ENCODE assay signal across 8 cellular contexts in the genomic region with DNA sequence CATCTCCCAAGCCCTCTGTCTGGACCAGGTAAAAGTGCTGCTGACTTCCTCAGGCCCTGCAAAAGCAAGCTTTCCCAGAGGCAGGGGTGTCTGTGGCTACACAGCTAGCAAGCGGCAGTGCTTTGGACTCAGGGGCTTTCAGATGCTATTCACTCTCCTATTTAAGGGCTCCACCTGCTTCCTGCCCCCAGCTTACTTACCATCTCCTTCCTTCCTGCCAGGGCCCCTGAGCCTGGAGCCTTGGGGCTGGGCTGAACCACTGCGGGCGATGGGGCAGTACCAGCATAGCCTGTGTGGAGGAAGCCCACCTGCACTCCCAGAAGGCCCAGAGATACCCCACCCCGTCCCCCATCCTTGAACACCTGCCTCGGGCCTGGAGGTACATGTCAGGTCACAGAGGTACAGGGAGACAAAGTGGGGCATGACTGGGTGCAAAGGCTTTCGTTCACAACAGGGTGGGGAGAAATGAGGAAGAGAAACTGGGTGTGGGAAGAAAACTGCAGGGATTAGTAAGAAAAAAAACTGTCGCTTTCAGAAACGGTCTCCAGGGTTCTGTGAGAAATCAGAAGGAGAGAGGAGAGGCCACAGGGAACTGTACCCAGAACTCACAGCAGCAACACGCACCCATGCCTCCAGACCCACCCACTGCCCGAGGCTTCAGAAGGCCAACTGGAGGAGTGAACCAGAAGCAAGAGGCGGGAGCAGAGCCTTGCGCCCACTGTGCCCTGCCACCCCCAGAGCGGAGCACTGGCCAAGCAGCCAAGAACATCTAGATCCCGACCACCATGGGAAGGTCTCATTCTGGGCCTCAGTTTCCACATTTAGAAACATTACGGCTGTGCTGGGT. TPM values are rescaled to one million over a fixed set of nuclear protein-coding genes. Genes with fewer than 3 reads are reported as not detected.
A peak's percentile ranks its signal among the peaks of the same experiment; 100 is the strongest.
DNase-seq lines count a peak whose midpoint lies in the region; ATAC-seq, FAIRE-seq and TF ChIP-seq lines count a peak whose summit lies in the region.

No MANE protein-coding gene starts in this region.

- H3K27me3 ChIP-seq in lower lobe of right lung (ENCODE audit: low read depth) = no peaks in the 10 kb centered on the region

- no peak for DNase-seq in A549 (ENCODE audit: low read depth in 1 of 2, low spot score in 1 of 2)
- DNase-seq in UCSD-AML1 (lab: John Stamatoyannopoulos, UW; ENCODE audit: unreplicated experiment) = peak; percentile 73
- DNase-seq in lower lobe of right lung = peak; percentile 68
- no peak for DNase-seq in frontal cortex (ENCODE audit: low spot score in 2 of 2)
- no peak for DNase-seq in DMS53 treated with DMSO at 0.1 percent for 48 hours (lab: John Stamatoyannopoulos, UW; ENCODE audit: unreplicated experiment)
- no peak for DNase-seq in OCI-M2 (lab: John Stamatoyannopoulos, UW; ENCODE audit: unreplicated experiment)

- TF ChIP-seq POLR2A in A549 (IDR thresholded peaks at IDR 0.05; ENCODE audit: low read length) (no peak), GM18951 (IDR thresholded peaks at IDR 0.05; ENCODE audit: extremely low read depth, insufficient read depth, insufficient read length) (peak; percentile 49)

- 96% methylated on average over 13 of the region's 15 CpGs for WGBS in A549 (ENCODE audit: missing lambda C conversion rate)

- no peak for TF ChIP-seq EP300 in A549 (IDR thresholded peaks at IDR 0.05)

- H3K4me3 ChIP-seq in A549 (no peak overlapping the region), lower lobe of right lung (no peak overlapping the region)

- H3K9me3 ChIP-seq in A549 (peaks cover 6% of the 10 kb centered on the region; the same call in 1 of the 3 replicates), lower lobe of right lung (no peaks in the 10 kb centered on the region)

- intact Hi-C loops in lower lobe of right lung (cut with DNase I) = no loop called here

- no peak for FAIRE-seq in A549 (lab: Jason Lieb, UNC)
- FAIRE-seq in frontal cortex (lab: Jason Lieb, UNC) = no peak

- TF ChIP-seq RAD21 in A549 (conservative IDR thresholded peaks at IDR 0.05 in 1 of 2, IDR thresholded peaks at IDR 0.05 in 1 of 2) = no peak

- H3K4me1 ChIP-seq in A549 (peaks cover 65% of the 10 kb centered on the region), lower lobe of right lung (peaks cover 80% of the 10 kb centered on the region)

- CTCF ChIA-PET in A549 (lab: Yijun Ruan, JAX) = interaction anchor here (0.9 to 5.2 kb wide), 6 partner anchors 7 to 72 kb away, joined by 3 to 62 read pairs (median 4); a partner anchor contains a TSS

- POLR2A ChIA-PET in A549 (lab: Yijun Ruan, JAX) = interaction anchor here (0.6 kb wide), 2 partner anchors 52 to 994 kb away, joined by 3 read pairs; a partner anchor contains a TSS

- H3K4me2 ChIP-seq in A549 = no peak overlapping the region

- no peak for ATAC-seq in A549
- ATAC-seq in HG03064 (IDR thresholded peaks at IDR 0.05; ENCODE audit: low read depth, unreplicated experiment) = peak; percentile 51
- peak in 1 of 2 donors; percentile 26 for ATAC-seq in lower lobe of right lung

- H3K36me3 ChIP-seq in lower lobe of right lung = peaks cover 46% of the 10 kb centered on the region

- H3K27ac ChIP-seq in A549 (peak overlapping the region; percentile 74 to 84), lower lobe of right lung (peak overlapping the region; percentile 78)

- in situ Hi-C loops in GM18951 (cut with MboI; ENCODE audit: low sequenced_read_pairs, unreplicated experiment) = loop anchor here (5.0 kb wide), 1 partner anchor 65 kb away; no protein-coding TSS in a partner anchor

- TF ChIP-seq CTCF in A549 (IDR thresholded peaks at IDR 0.05) = no peak
- no peak for TF ChIP-seq CTCF in lower lobe of right lung (IDR thresholded peaks at IDR 0.05)

TF ChIP-seq in A549, 52 proteins besides CTCF, POLR2A, EP300 and RAD21:
- TF ChIP-seq CEBPB (IDR thresholded peaks at IDR 0.05) = no peak
- TF ChIP-seq EHMT2 (IDR thresholded peaks at IDR 0.05; ENCODE audit: low read depth) = no peak
- TF ChIP-seq FOSL2 (IDR thresholded peaks at IDR 0.05) = no peak
- no peak for TF ChIP-seq FOSL2 (CRISPR knock-in tag; IDR thresholded peaks at IDR 0.05)
- TF ChIP-seq ESRRA (IDR thresholded peaks at IDR 0.05; ENCODE audit: borderline replicate concordance, low read length) = no peak
- no peak for TF ChIP-seq ZFP36 (IDR thresholded peaks at IDR 0.05; ENCODE audit: borderline replicate concordance, partially characterized antibody)
- TF ChIP-seq MAZ (IDR thresholded peaks at IDR 0.05; ENCODE audit: borderline replicate concordance, low read depth, low read length) = no peak
- TF ChIP-seq, protein P1, sequence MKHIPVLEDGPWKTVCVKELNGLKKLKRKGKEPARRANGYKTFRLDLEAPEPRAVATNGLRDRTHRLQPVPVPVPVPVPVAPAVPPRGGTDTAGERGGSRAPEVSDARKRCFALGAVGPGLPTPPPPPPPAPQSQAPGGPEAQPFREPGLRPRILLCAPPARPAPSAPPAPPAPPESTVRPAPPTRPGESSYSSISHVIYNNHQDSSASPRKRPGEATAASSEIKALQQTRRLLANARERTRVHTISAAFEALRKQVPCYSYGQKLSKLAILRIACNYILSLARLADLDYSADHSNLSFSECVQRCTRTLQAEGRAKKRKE (CRISPR knock-in tag; IDR thresholded peaks at IDR 0.05; ENCODE audit: low read depth) = no peak
- no peak for TF ChIP-seq FOSB (CRISPR knock-in tag; IDR thresholded peaks at IDR 0.05)
- no peak for TF ChIP-seq NR3C1 (IDR thresholded peaks at IDR 0.05)
- TF ChIP-seq NFE2L2 (conservative IDR thresholded peaks at IDR 0.05; ENCODE audit: low read length) = no peak
- TF ChIP-seq, protein P2, sequence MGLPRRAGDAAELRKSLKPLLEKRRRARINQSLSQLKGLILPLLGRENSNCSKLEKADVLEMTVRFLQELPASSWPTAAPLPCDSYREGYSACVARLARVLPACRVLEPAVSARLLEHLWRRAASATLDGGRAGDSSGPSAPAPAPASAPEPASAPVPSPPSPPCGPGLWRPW (IDR thresholded peaks at IDR 0.05) = no peak
- TF ChIP-seq, protein P3, sequence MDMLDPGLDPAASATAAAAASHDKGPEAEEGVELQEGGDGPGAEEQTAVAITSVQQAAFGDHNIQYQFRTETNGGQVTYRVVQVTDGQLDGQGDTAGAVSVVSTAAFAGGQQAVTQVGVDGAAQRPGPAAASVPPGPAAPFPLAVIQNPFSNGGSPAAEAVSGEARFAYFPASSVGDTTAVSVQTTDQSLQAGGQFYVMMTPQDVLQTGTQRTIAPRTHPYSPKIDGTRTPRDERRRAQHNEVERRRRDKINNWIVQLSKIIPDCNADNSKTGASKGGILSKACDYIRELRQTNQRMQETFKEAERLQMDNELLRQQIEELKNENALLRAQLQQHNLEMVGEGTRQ (IDR thresholded peaks at IDR 0.05) = no peak
- no peak for TF ChIP-seq HEYL (CRISPR knock-in tag; IDR thresholded peaks at IDR 0.05)
- no peak for TF ChIP-seq NPAS2 (CRISPR knock-in tag; IDR thresholded peaks at IDR 0.05; ENCODE audit: borderline replicate concordance)
- TF ChIP-seq, protein P4, sequence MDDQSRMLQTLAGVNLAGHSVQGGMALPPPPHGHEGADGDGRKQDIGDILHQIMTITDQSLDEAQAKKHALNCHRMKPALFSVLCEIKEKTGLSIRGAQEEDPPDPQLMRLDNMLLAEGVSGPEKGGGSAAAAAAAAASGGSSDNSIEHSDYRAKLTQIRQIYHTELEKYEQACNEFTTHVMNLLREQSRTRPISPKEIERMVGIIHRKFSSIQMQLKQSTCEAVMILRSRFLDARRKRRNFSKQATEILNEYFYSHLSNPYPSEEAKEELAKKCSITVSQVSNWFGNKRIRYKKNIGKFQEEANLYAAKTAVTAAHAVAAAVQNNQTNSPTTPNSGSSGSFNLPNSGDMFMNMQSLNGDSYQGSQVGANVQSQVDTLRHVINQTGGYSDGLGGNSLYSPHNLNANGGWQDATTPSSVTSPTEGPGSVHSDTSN (IDR thresholded peaks at IDR 0.05) = no peak
- TF ChIP-seq CHD2 (IDR thresholded peaks at IDR 0.05; ENCODE audit: low read length, partially characterized antibody) = no peak

RNA-seq across cellular contexts. Expression of a gene that starts 49.5 kb away (rescaled TPM):
- polyA plus RNA-seq in A549 (2011; rRNA removed) = 21.7 and 34.8 TPM in 2 replicates
- polyA plus RNA-seq in A549 (2012; cell fraction: cytosol; rRNA removed) = 53.8 and 83.7 TPM in 2 replicates
- polyA plus RNA-seq in A549 (2012; cell fraction: nucleus; rRNA removed) = 44.0 and 54.7 TPM in 2 replicates
- 74.2 to 81.0 TPM (median 79.2 TPM) in 3 replicates for polyA plus RNA-seq in A549 (2017; fragmentation: RNase III; extraction: RNeasy Plus Mini Kit Qiagen cat#74134 plus additional on column Dnase treatment)
- 30.5 and 33.9 TPM in 2 replicates for polyA minus RNA-seq in A549 (2011; rRNA and poly(A)+ RNA removed)
- 42.9 TPM for total RNA-seq in lower lobe of right lung
- total RNA-seq in frontal cortex = 25.3 TPM

RNA-seq across cellular contexts. Expression of a gene that starts 49.6 kb away (rescaled TPM):
- polyA plus RNA-seq in A549 (2011; rRNA removed) (0.20 and 0.45 TPM in 2 replicates), A549 (2017; fragmentation: RNase III; extraction: RNeasy Plus Mini Kit Qiagen cat#74134 plus additional on column Dnase treatment) (0.53 to 0.76 TPM (median 0.54 TPM) in 3 replicates)
- 0.63 and 0.83 TPM in 2 replicates for polyA plus RNA-seq in A549 (2012; cell fraction: cytosol; rRNA removed)
- 1.7 and 2.2 TPM in 2 replicates for polyA plus RNA-seq in A549 (2012; cell fraction: nucleus; rRNA removed)
- 0.24 and 0.87 TPM in 2 replicates for polyA minus RNA-seq in A549 (2011; rRNA and poly(A)+ RNA removed)
- total RNA-seq in lower lobe of right lung (14.5 TPM), frontal cortex (2.0 TPM)

RNA-seq across cellular contexts. Expression of a gene that starts 52.4 kb away (rescaled TPM):
- polyA plus RNA-seq in A549 (2011; rRNA removed) (9.6 and 13.3 TPM in 2 replicates), A549 (2017; fragmentation: RNase III; extraction: RNeasy Plus Mini Kit Qiagen cat#74134 plus additional on column Dnase treatment) (43.4 to 54.0 TPM (median 47.3 TPM) in 3 replicates)
- polyA plus RNA-seq in A549 (2012; cell fraction: cytosol; rRNA removed) = 45.5 and 60.4 TPM in 2 replicates
- polyA plus RNA-seq in A549 (2012; cell fraction: nucleus; rRNA removed) = 409 and 469 TPM in 2 replicates
- 14.9 and 24.5 TPM in 2 replicates for polyA minus RNA-seq in A549 (2011; rRNA and poly(A)+ RNA removed)
- total RNA-seq in lower lobe of right lung (97.0 TPM), frontal cortex (4.9 TPM)

Comparison
In these comparisons a context has a peak if more than half of its experiments do, and no peak if none do; other contexts are left out.
1. DNase-seq: peak in UCSD-AML1 (single experiment) and lower lobe of right lung (single experiment); none in A549 (0 of 2), frontal cortex (0 of 2), DMS53 treated with DMSO at 0.1 percent for 48 hours (single experiment) and OCI-M2 (single experiment).
2. RNA of a gene that starts 52.4 kb away (total RNA-seq): 97.0 TPM in lower lobe of right lung (single experiment); 4.9 TPM in frontal cortex (single experiment); every median in the first group is over 10 times any median in the second.